5 cellular contexts compared by ENCODE assay signal in the genomic region with DNA sequence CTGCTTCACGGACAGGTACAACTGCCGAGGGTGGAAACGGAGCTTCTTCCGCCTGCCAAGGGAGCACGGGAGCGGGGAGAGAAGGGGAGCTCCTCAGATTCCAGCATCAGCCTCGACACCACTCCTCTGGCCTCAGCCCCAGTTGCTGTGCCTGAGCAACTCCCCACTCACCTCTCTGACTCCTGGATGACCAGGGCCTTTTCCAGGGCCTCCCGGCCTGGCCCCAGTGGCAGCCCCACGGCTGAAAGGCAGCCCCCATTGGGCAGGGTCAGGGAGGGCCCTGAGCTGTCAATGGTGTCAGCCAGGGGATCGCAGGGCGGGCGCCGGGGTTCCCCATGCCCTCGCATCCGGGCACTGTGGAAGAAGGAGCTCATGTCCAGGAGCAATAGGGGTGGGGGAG.
"Had no signal": no experiment of that assay in that cellular context is flagged by ENCODE, and none has a peak within 500 bp of the region (broad histone marks: within the 10 kb centered on the region; RNA-seq: fewer than 3 reads in every experiment).

No MANE protein-coding gene starts in this region.

- H3K4me3 ChIP-seq: GM23338, K562 had no signal

- H3K27ac Mint-ChIP-seq: GM23338, H9 had no signal

- DNase-seq: H9, HCEC 1CT, IMR-90 had no signal

- H3K9me3 Mint-ChIP-seq: GM23338, H9 had no signal

- H3K4me1 Mint-ChIP-seq: GM23338, H9 had no signal

- H3K4me2 ChIP-seq: GM23338 had no signal

- H2AFZ ChIP-seq: GM23338 had no signal

- H3K4me3 Mint-ChIP-seq: GM23338, H9 had no signal
